Comparison of ENCODE assay signal across 3 cellular contexts in genomic region chr10:54837479-54837878, GRCh38.
TF ChIP-seq lines count a peak whose summit lies in the region.

No MANE protein-coding gene starts in this region.

TF ChIP-seq in HepG2, 621 proteins besides CTCF, POLR2A, EP300 and RAD21:
- TF ChIP-seq ZNF558 (CRISPR knock-in tag; IDR thresholded peaks at IDR 0.05; ENCODE audit: borderline replicate concordance) = no peak
- peak; percentile 79 to 93 for TF ChIP-seq MAFK (conservative IDR thresholded peaks at IDR 0.05 in 1 of 2, IDR thresholded peaks at IDR 0.05 in 1 of 2; ENCODE audit: low read length in 2 of 2)
- TF ChIP-seq GLI4 (CRISPR knock-in tag; IDR thresholded peaks at IDR 0.05; ENCODE audit: borderline replicate concordance) = no peak
- no peak for TF ChIP-seq ZNF274 (CRISPR knock-in tag; IDR thresholded peaks at IDR 0.05)
- TF ChIP-seq MAFF (IDR thresholded peaks at IDR 0.05; ENCODE audit: low read depth, low read length) = peak; percentile 89
- TF ChIP-seq NR3C1 (CRISPR knock-in tag; IDR thresholded peaks at IDR 0.05) = no peak
TF ChIP-seq in HepG2: peak in this region for 2.

TF ChIP-seq in IMR-90, 13 proteins besides CTCF, POLR2A, EP300 and RAD21:
- no peak for TF ChIP-seq USF2 (IDR thresholded peaks at IDR 0.05; ENCODE audit: low read depth, low read length)
- no peak for TF ChIP-seq RCOR1 (IDR thresholded peaks at IDR 0.05; ENCODE audit: insufficient replicate concordance, low read length)
- TF ChIP-seq MAFK (IDR thresholded peaks at IDR 0.05; ENCODE audit: low read depth, low read length) = peak; percentile 90
- TF ChIP-seq SMC3 (IDR thresholded peaks at IDR 0.05; ENCODE audit: low read depth, low read length) = no peak

TF ChIP-seq in H1, 55 proteins besides CTCF, POLR2A, EP300 and RAD21:
- TF ChIP-seq E2F6 (IDR thresholded peaks at IDR 0.05) (no peak), GTF2F1 (IDR thresholded peaks at IDR 0.05; ENCODE audit: borderline replicate concordance, low read depth, low read length) (no peak), MAFK (IDR thresholded peaks at IDR 0.05; ENCODE audit: low read depth, low read length) (0 out of 2 replicates have a peak, but pooled peaks have one; percentile 29), BCL11A (IDR thresholded peaks at IDR 0.05; ENCODE audit: low read depth in 2 of 2, low read length in 2 of 2) (no peak)
TF ChIP-seq in H1: peak in this region for 1.
